Comparison of ENCODE assay signal across 1 cellular context in the genomic region with DNA sequence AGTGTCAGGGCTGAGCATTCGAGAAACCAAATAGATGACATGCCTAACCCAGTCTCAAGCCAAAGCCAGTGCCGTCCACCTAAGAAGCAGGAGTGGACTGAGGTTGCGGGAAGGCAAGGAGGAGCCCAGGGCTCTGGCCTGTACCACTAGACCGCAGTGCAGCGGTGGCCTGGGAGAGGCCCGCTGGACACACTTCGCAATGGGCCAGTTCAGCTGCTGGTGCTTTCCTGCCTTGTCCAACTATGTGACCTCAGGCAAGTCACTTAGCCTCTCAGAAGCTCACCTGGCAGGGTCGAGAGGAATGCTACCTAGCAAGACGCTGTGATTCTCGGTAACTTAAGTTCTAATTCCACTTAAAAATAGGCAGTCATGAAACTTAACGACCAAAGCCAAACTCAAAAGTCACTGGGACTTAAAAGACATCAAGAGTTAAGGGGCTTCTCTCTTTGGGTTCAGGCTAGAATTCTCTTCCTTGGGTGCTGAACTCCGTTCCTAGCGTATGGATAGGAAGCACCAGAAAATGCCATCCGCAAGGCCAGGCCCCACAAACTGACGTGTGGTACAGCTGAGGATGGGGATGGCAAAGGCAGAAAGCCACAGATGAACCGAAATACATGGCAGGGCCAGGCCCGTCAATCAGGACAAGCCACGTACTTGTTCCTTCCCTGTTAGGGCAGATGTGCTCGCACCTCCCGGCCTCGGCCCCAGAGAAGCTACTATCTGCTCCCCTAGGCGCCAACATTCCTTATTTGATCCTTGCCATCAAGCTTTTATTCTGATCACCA.
TF ChIP-seq lines count a peak whose summit lies in the region.

No MANE protein-coding gene starts in this region.

TF ChIP-seq in GM23338, 12 proteins besides CTCF, POLR2A, EP300 and RAD21 (continued from another document):
- TF ChIP-seq, protein P1, sequence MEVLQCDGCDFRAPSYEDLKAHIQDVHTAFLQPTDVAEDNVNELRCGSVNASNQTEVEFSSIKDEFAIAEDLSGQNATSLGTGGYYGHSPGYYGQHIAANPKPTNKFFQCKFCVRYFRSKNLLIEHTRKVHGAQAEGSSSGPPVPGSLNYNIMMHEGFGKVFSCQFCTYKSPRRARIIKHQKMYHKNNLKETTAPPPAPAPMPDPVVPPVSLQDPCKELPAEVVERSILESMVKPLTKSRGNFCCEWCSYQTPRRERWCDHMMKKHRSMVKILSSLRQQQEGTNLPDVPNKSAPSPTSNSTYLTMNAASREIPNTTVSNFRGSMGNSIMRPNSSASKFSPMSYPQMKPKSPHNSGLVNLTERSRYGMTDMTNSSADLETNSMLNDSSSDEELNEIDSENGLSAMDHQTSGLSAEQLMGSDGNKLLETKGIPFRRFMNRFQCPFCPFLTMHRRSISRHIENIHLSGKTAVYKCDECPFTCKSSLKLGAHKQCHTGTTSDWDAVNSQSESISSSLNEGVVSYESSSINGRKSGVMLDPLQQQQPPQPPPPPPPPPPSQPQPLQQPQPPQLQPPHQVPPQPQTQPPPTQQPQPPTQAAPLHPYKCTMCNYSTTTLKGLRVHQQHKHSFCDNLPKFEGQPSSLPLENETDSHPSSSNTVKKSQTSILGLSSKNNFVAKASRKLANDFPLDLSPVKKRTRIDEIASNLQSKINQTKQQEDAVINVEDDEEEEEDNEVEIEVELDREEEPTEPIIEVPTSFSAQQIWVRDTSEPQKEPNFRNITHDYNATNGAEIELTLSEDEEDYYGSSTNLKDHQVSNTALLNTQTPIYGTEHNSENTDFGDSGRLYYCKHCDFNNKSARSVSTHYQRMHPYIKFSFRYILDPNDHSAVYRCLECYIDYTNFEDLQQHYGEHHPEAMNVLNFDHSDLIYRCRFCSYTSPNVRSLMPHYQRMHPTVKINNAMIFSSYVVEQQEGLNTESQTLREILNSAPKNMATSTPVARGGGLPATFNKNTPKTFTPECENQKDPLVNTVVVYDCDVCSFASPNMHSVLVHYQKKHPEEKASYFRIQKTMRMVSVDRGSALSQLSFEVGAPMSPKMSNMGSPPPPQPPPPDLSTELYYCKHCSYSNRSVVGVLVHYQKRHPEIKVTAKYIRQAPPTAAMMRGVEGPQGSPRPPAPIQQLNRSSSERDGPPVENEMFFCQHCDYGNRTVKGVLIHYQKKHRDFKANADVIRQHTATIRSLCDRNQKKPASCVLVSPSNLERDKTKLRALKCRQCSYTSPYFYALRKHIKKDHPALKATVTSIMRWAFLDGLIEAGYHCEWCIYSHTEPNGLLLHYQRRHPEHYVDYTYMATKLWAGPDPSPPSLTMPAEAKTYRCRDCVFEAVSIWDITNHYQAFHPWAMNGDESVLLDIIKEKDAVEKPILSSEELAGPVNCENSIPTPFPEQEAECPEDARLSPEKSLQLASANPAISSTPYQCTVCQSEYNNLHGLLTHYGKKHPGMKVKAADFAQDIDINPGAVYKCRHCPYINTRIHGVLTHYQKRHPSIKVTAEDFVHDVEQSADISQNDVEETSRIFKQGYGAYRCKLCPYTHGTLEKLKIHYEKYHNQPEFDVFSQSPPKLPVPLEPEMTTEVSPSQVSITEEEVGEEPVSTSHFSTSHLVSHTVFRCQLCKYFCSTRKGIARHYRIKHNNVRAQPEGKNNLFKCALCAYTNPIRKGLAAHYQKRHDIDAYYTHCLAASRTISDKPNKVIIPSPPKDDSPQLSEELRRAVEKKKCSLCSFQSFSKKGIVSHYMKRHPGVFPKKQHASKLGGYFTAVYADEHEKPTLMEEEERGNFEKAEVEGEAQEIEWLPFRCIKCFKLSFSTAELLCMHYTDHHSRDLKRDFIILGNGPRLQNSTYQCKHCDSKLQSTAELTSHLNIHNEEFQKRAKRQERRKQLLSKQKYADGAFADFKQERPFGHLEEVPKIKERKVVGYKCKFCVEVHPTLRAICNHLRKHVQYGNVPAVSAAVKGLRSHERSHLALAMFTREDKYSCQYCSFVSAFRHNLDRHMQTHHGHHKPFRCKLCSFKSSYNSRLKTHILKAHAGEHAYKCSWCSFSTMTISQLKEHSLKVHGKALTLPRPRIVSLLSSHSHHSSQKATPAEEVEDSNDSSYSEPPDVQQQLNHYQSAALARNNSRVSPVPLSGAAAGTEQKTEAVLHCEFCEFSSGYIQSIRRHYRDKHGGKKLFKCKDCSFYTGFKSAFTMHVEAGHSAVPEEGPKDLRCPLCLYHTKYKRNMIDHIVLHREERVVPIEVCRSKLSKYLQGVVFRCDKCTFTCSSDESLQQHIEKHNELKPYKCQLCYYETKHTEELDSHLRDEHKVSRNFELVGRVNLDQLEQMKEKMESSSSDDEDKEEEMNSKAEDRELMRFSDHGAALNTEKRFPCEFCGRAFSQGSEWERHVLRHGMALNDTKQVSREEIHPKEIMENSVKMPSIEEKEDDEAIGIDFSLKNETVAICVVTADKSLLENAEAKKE (CRISPR knock-in tag; IDR thresholded peaks at IDR 0.05), result no peak
- no peak for TF ChIP-seq ZNF114 (CRISPR knock-in tag; IDR thresholded peaks at IDR 0.05)
